ENCODE assay signal across 17 cellular contexts in the genomic region with DNA sequence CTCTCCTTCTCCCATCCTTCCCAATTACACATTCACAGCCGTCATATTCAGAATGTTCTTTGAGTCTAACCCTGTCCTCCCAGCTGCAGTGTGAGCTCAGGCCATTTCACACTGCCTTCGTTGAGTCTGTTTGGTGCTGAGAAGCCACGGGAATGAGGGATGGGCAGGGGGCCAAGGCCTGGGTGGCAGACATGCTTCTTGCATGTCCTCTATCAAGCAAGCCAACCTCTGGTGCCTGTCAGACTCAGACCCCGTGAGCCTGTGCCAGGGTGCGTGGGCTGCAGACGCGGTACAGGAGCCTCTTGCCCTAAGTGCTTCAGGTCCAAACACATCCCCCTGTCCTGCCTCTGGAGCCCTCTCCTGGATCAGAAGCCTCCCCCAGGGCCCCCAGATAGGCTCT. TPM values are rescaled to one million over a fixed set of nuclear protein-coding genes. Genes with fewer than 3 reads are reported as not detected.
DNase-seq lines count a peak whose midpoint lies in the region; ATAC-seq and TF ChIP-seq lines count a peak whose summit lies in the region.
"Had no signal": no experiment of that assay in that cellular context is flagged by ENCODE, and none has a peak within 500 bp of the region (broad histone marks: within the 10 kb centered on the region; RNA-seq: fewer than 3 reads in every experiment).

No MANE protein-coding gene starts in this region.

- no peak overlapping the region for H2BK15ac ChIP-seq in mesenchymal stem cell (ENCODE audit: low read depth, poor library complexity, severe bottlenecking)

- 87% methylated on average over 7 of the region's 7 CpGs for WGBS in mesenchymal stem cell
- WGBS in thyroid gland, 2 donors: 44 to 65% methylated on average over 3 to 7 of the region's 7 CpGs

- H3K36me3 ChIP-seq in mesenchymal stem cell (ENCODE audit: control insufficient read depth in 1 of 2, insufficient read depth in 2 of 2, low read depth in 1 of 2, low read length in 2 of 2) (no peaks in the 10 kb centered on the region), thyroid gland (no peaks in the 10 kb centered on the region)
- H3K36me3 ChIP-seq: right lobe of liver had no signal

- peak overlapping the region in 1 of 2 experiments; percentile 5 for H3K14ac ChIP-seq in mesenchymal stem cell (ENCODE audit: low read length in 2 of 2)

- H2BK120ac ChIP-seq in mesenchymal stem cell (ENCODE audit: low read depth, low read length): no peak overlapping the region

- H3K36me3 Mint-ChIP-seq in natural killer cell: no peaks in the 10 kb centered on the region
- H3K36me3 Mint-ChIP-seq: mesothelial cell of epicardium had no signal

- no peaks in the 10 kb centered on the region for H3K79me1 ChIP-seq in mesenchymal stem cell (replicated peaks; ENCODE audit: low read length, poor library complexity, severe bottlenecking)

- ATAC-seq in HG02938 (IDR thresholded peaks at IDR 0.05; ENCODE audit: unreplicated experiment): no peak
- no peak for ATAC-seq in natural killer cell
- ATAC-seq in HG03469 (IDR thresholded peaks at IDR 0.05; ENCODE audit: unreplicated experiment): no peak
- ATAC-seq: GM12878 had no signal

- peaks cover 0 to 8% of the 10 kb centered on the region in 2 donors for H3K27me3 Mint-ChIP-seq in natural killer cell (ENCODE audit: low read depth in 2 of 2)

- intact Hi-C loops in thyroid gland (cut with DNase I) (no loop called here), natural killer cell (cut with micrococcal nuclease) (no loop called here)

- no peak overlapping the region for H4K8ac ChIP-seq in mesenchymal stem cell (ENCODE audit: low read length)

- H3K18ac ChIP-seq in mesenchymal stem cell (ENCODE audit: low read depth in 1 of 2, low read length in 2 of 2): peak overlapping the region in 1 of 2 experiments; percentile 0

- H3K4ac ChIP-seq in mesenchymal stem cell (ENCODE audit: low read depth in 1 of 2, low read length in 2 of 2): no peak overlapping the region

- H4K91ac ChIP-seq in mesenchymal stem cell (ENCODE audit: low read length): no peak overlapping the region

- H3K4me1 ChIP-seq in mesenchymal stem cell (ENCODE audit: control insufficient read depth, insufficient read depth, low read depth, low read length): peaks cover 20% of the 10 kb centered on the region
- H3K4me1 ChIP-seq in thyroid gland: peaks cover 11 to 19% of the 10 kb centered on the region in 2 donors
- H3K4me1 ChIP-seq: right lobe of liver had no signal

- TF ChIP-seq POLR2A in thyroid gland (IDR thresholded peaks at IDR 0.05): no peak

- no peak overlapping the region for H2AFZ ChIP-seq in mesenchymal stem cell (ENCODE audit: low read depth, low read length)

- H3K4me2 ChIP-seq in mesenchymal stem cell (ENCODE audit: low read length, poor library complexity, severe bottlenecking): no peak overlapping the region

- H3K27me3 ChIP-seq in mesenchymal stem cell (ENCODE audit: control insufficient read depth in 1 of 2, insufficient read depth in 1 of 2, low read length in 2 of 2) (no peaks in the 10 kb centered on the region), thyroid gland (no peaks in the 10 kb centered on the region)
- H3K27me3 ChIP-seq: right lobe of liver had no signal

- H2BK12ac ChIP-seq in mesenchymal stem cell (ENCODE audit: low read length in 2 of 2): peak overlapping the region in 1 of 2 experiments; percentile 46

- no peak overlapping the region for H3K9ac ChIP-seq in mesenchymal stem cell (ENCODE audit: low read length)

- H3K9me3 ChIP-seq in mesenchymal stem cell (ENCODE audit: control insufficient read depth, low read length): no peaks in the 10 kb centered on the region
- H3K9me3 ChIP-seq in thyroid gland: no peaks in the 10 kb centered on the region
- H3K9me3 ChIP-seq: right lobe of liver had no signal

- no peak overlapping the region for H3K23ac ChIP-seq in mesenchymal stem cell (ENCODE audit: low read length in 2 of 2)

- no peak overlapping the region for H2AK5ac ChIP-seq in mesenchymal stem cell (ENCODE audit: low read length, severe bottlenecking)

- no peaks in the 10 kb centered on the region for H3K9me3 Mint-ChIP-seq in natural killer cell
- H3K9me3 Mint-ChIP-seq: mesothelial cell of epicardium had no signal

- no peak for TF ChIP-seq CTCF in thyroid gland (IDR thresholded peaks at IDR 0.05)
- TF ChIP-seq CTCF in natural killer cell (IDR thresholded peaks at IDR 0.05): no peak

- H3K27ac Mint-ChIP-seq in natural killer cell: no peak overlapping the region
- H3K27ac Mint-ChIP-seq: mesothelial cell of epicardium had no signal

- H2BK5ac ChIP-seq in mesenchymal stem cell (ENCODE audit: low read depth, low read length, poor library complexity, severe bottlenecking): no peak overlapping the region

- H3K4me1 Mint-ChIP-seq in natural killer cell: peaks cover 6% of the 10 kb centered on the region in 2 donors

- H3K27ac ChIP-seq in mesenchymal stem cell (ENCODE audit: low read length, poor library complexity, severe bottlenecking) (peak overlapping the region; percentile 29), thyroid gland (peak overlapping the region; percentile 24 to 69 (median 50))
- H3K27ac ChIP-seq: right lobe of liver had no signal

- H3K4me3 Mint-ChIP-seq in natural killer cell: no peak overlapping the region
- H3K4me3 Mint-ChIP-seq: mesothelial cell of epicardium had no signal

- DNase-seq in DMS79 treated with DMSO at 0.1 percent for 48 hours (lab: John Stamatoyannopoulos, UW) (peak; percentile 9), DMS79 (lab: John Stamatoyannopoulos, UW) (no peak), fibroblast of peridontal ligament (ENCODE audit: extremely low read depth) (peak; percentile 57), mesenchymal stem cell (peak; percentile 47), thyroid gland (peak; percentile 78), natural killer cell (no peak)
- DNase-seq: 8988T; activated T-cell treated with anti-CD3 and anti-CD28 coated beads, Interleukin-2, amount 50 U/mL, for 1 hour; GOT3; NCI-H1694; NCI-H774; right lobe of liver; trophoblast cell had no signal

- H3K4me3 ChIP-seq in mesenchymal stem cell (ENCODE audit: insufficient read depth in 1 of 2, low read depth in 1 of 2, low read length in 2 of 2) (no peak overlapping the region), thyroid gland (replicated peaks in 1 of 3) (no peak overlapping the region)
- H3K4me3 ChIP-seq: GM12878, right lobe of liver had no signal

RNA-seq across cellular contexts. Expression of gene CDKN2AIPNL, which starts 46.6 kb away (rescaled TPM):
- 20.0 TPM for polyA plus RNA-seq in mesenchymal stem cell (2013, experiment 1 of 2)
- polyA plus RNA-seq in mesenchymal stem cell (2013, experiment 2 of 2): 19.1 TPM
- total RNA-seq in thyroid gland (10 to 100 TPM; 27.9 to 42.3 (median 34.8) TPM), natural killer cell (10 to 100 TPM; 12.3 to 15.5 (median 13.4) TPM)

Comparison
In these comparisons a context has a peak if more than half of its experiments do, and no peak if none do; other contexts are left out.
1. DNase-seq: peak in DMS79 treated with DMSO at 0.1 percent for 48 hours (single experiment), fibroblast of peridontal ligament (single experiment), mesenchymal stem cell (single experiment) and thyroid gland (2 of 2); none in DMS79 (single experiment) and natural killer cell (single experiment).